In the genomic region with DNA sequence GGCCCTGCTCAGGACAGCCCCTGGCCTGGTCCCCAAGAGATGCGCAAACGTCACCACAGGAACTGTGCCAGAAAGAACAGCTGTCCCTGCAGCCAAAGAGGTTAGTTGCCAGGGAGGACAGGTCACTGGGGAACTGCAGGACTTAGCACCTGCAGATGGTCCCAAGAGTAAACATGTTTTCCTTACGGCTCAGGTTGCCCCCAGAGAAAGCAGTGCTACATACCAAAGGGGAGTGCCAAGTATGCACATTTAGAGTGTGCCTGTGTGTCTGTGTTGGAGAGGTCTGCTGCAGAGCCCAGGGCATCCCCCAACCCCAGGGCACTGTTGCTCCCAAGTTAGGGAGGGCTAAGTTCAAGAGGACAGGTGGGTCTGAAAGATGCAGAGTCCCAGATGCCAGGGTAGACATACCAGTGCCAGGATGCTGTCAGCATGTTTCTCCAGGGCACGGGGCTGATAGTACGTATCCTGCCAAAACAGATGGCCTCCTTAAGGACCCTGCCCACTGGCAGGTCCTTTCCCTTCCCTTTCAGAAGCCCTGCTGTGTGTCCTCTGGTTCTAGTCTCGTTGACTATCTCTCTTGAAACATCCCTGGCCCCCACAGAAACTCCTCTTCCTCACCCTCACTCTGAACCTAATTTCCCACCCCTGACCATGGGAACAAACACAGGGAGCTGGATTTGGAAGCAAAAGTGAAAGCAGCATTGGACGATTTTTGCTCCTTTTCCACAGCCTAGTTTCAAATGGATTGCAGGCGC, we compare ENCODE assay signal across 8 cellular contexts. TPM values are rescaled to one million over a fixed set of nuclear protein-coding genes. Genes with fewer than 3 reads are reported as not detected.
A peak's percentile ranks its signal among the peaks of the same experiment; 100 is the strongest.
DNase-seq lines count a peak whose midpoint lies in the region; ATAC-seq and TF ChIP-seq lines count a peak whose summit lies in the region.

No MANE protein-coding gene starts in this region.

- H3K27me3 Mint-ChIP-seq in activated naive CD4-positive, alpha-beta T cell treated with anti-CD3 and anti-CD28 coated beads for 36 hours (ENCODE audit: low read depth): no peaks in the 10 kb centered on the region

- peaks cover 13% of the 10 kb centered on the region for H3K36me3 Mint-ChIP-seq in activated naive CD4-positive, alpha-beta T cell treated with anti-CD3 and anti-CD28 coated beads for 36 hours (ENCODE audit: low read depth)

- no peak for TF ChIP-seq POLR2A in ovary (IDR thresholded peaks at IDR 0.05)

- H3K4me3 ChIP-seq in SK-N-MC: peak overlapping the region; percentile 93
- H3K4me3 ChIP-seq in ovary: peak overlapping the region; percentile 58

- H3K27ac Mint-ChIP-seq in activated naive CD4-positive, alpha-beta T cell treated with anti-CD3 and anti-CD28 coated beads for 36 hours: peak overlapping the region; percentile 97

- 20 to 27% (median 20%) methylated on average over 8 of the region's 8 CpGs for WGBS in ovary, 3 donors

- intact Hi-C loops in activated naive CD4-positive, alpha-beta T cell treated with anti-CD3 and anti-CD28 coated beads for 36 hours (cut with micrococcal nuclease): no loop called here
- intact Hi-C loops in ovary (cut with DNase I): loop anchor here in 1 of 4 donors (2.0 kb wide), 1 partner anchor 27 kb away; a partner anchor contains a TSS

- no peaks in the 10 kb centered on the region for H3K27me3 ChIP-seq in ovary

- peak overlapping the region; percentile 65; the same call in 1 of the 2 replicates for H3K27ac ChIP-seq in SK-N-MC
- H3K27ac ChIP-seq in ovary: peak overlapping the region; percentile 87 to 99

- peaks cover 28% of the 10 kb centered on the region for H3K4me1 Mint-ChIP-seq in activated naive CD4-positive, alpha-beta T cell treated with anti-CD3 and anti-CD28 coated beads for 36 hours (ENCODE audit: low read depth)

- H3K9me3 ChIP-seq in SK-N-MC (ENCODE audit: low read depth, low read length): no peaks in the 10 kb centered on the region
- no peaks in the 10 kb centered on the region for H3K9me3 ChIP-seq in ovary

- H3K4me1 ChIP-seq in ovary (ENCODE audit: insufficient read depth): peaks cover 11% of the 10 kb centered on the region

- ATAC-seq in HG03432 (IDR thresholded peaks at IDR 0.05; ENCODE audit: unreplicated experiment) (no peak), HG03280 (IDR thresholded peaks at IDR 0.05; ENCODE audit: unreplicated experiment) (no peak)

- DNase-seq in activated naive CD4-positive, alpha-beta T cell treated with anti-CD3 and anti-CD28 coated beads for 36 hours: peak; percentile 7
- DNase-seq in activated naive CD4-positive, alpha-beta T cell (lab: John Stamatoyannopoulos, UW): no peak
- DNase-seq in SK-N-MC (ENCODE audit: low read depth, low spot score) (no peak), fibroblast of peridontal ligament (ENCODE audit: extremely low read depth) (peak; percentile 65), ovary (peak in 1 of 5 donors; percentile 33), COLO829 (ENCODE audit: low spot score) (no peak)

- H3K9ac ChIP-seq in SK-N-MC (ENCODE audit: insufficient read length): peak overlapping the region; percentile 86

- no peak for TF ChIP-seq CTCF in ovary (IDR thresholded peaks at IDR 0.05)

- peak overlapping the region; percentile 99 for H3K4me3 Mint-ChIP-seq in activated naive CD4-positive, alpha-beta T cell treated with anti-CD3 and anti-CD28 coated beads for 36 hours

- no peaks in the 10 kb centered on the region for H3K9me3 Mint-ChIP-seq in activated naive CD4-positive, alpha-beta T cell treated with anti-CD3 and anti-CD28 coated beads for 36 hours

- H3K36me3 ChIP-seq in SK-N-MC (ENCODE audit: insufficient read depth, low read length) (peaks cover 11% of the 10 kb centered on the region), ovary (no peaks in the 10 kb centered on the region)

- no peak for TF ChIP-seq EP300 in ovary (IDR thresholded peaks at IDR 0.05)

- CTCF ChIA-PET in activated naive CD4-positive, alpha-beta T cell treated with anti-CD3 and anti-CD28 coated beads for 36 hours (lab: Charles Lee): no interaction called here

RNA-seq across cellular contexts. Expression of a gene that starts 1.3 kb away (rescaled TPM):
- 10 to 100 TPM; 19.9 to 22.5 TPM for total RNA-seq in activated naive CD4-positive, alpha-beta T cell treated with anti-CD3 and anti-CD28 coated beads for 36 hours
- 10 to 100 TPM; 31.1 to 60.4 (median 37.6) TPM for total RNA-seq in ovary
- polyA plus RNA-seq in ovary: 10 to 100 TPM; 25.4 to 35.2 TPM

RNA-seq across cellular contexts. Expression of a gene that starts 4.8 kb away (rescaled TPM):
- not detected for total RNA-seq in activated naive CD4-positive, alpha-beta T cell treated with anti-CD3 and anti-CD28 coated beads for 36 hours
- not detected for total RNA-seq in ovary
- polyA plus RNA-seq in ovary: not detected

RNA-seq across cellular contexts. Expression of a gene that starts 13.3 kb away (rescaled TPM):
- total RNA-seq in activated naive CD4-positive, alpha-beta T cell treated with anti-CD3 and anti-CD28 coated beads for 36 hours: not detected
- not detected for total RNA-seq in ovary
- not detected for polyA plus RNA-seq in ovary

RNA-seq across cellular contexts. Expression of a gene that starts 19.7 kb away (rescaled TPM):
- total RNA-seq in activated naive CD4-positive, alpha-beta T cell treated with anti-CD3 and anti-CD28 coated beads for 36 hours: not detected
- 1 to 10 TPM in 2 of 7 donors, not detected in 5; 1.0 to 4.9 TPM for total RNA-seq in ovary
- polyA plus RNA-seq in ovary: under 1 TPM in 1 of 2 donors, not detected in 1; 0.17 TPM

RNA-seq across cellular contexts. Expression of a gene that starts 21.0 kb away (rescaled TPM):
- 1 to 10 TPM in 1 of 2 experiments, under 1 TPM in 1; 0.93 to 1.4 TPM for total RNA-seq in activated naive CD4-positive, alpha-beta T cell treated with anti-CD3 and anti-CD28 coated beads for 36 hours
- 1 to 10 TPM in 6 of 7 donors, not detected in 1; 1.2 to 2.3 (median 2.0) TPM for total RNA-seq in ovary
- 1 to 10 TPM; 2.7 to 3.7 TPM for polyA plus RNA-seq in ovary

Comparison
In these comparisons a context has a peak if more than half of its experiments do, and no peak if none do; other contexts are left out.
1. DNase-seq: peak in activated naive CD4-positive, alpha-beta T cell treated with anti-CD3 and anti-CD28 coated beads for 36 hours (single experiment) and fibroblast of peridontal ligament (single experiment); none in activated naive CD4-positive, alpha-beta T cell (0 of 4), SK-N-MC (single experiment) and COLO829 (single experiment).